Comparison of ENCODE assay signal across 14 cellular contexts in the genomic region with DNA sequence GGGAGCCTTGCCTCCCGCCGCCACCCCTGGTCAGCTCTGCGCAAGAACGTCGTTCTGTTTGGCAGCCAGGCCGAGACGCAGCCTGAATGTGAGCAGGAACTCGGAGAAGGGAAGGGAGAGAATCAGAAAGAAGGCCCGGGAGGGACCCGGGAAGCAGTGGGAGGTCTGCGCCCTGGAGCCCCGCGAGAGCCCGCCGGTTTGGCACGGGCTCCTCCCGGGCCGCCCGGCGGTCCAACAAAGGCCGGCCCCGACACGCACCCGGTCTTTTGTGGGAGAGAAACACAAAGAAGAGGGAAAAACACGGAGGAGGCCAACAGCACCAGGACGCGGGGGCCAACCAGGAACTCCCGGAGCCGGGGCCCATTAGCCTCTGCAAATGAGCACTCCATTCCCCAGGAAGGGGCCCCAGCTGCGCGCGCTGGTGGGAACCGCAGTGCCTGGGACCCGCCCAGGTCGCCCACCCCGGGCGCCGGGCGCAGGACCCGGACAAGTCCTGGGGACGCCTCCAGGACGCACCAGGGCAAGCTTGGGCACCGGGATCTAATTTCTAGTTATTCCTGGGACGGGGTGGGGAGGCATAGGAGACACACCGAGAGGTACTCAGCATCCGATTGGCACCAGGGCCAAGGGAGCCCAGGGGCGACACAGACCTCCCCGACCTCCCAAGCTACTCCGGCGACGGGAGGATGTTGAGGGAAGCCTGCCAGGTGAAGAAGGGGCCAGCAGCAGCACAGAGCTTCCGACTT. TPM values are rescaled to one million over a fixed set of nuclear protein-coding genes. Genes with fewer than 3 reads are reported as not detected.
DNase-seq lines count a peak whose midpoint lies in the region; ATAC-seq and TF ChIP-seq lines count a peak whose summit lies in the region.
"Had no signal": no experiment of that assay in that cellular context is flagged by ENCODE, and none has a peak within 500 bp of the region (broad histone marks: within the 10 kb centered on the region; RNA-seq: fewer than 3 reads in every experiment).

No MANE protein-coding gene starts in this region.

- H3K27me3 ChIP-seq in GM23338 (ENCODE audit: insufficient read depth) (peaks cover 98% of the 10 kb centered on the region), dorsolateral prefrontal cortex (peaks cover 0 to 99% (median 86%) of the 10 kb centered on the region in 45 donors), PC-9 (ENCODE audit: insufficient read depth, low read depth) (peaks cover 39% of the 10 kb centered on the region)

- no peak for TF ChIP-seq CTCF in GM23338 (conservative IDR thresholded peaks at IDR 0.05; ENCODE audit: low read depth in 2 of 2)
- peak in 1 of 56 donors; percentile 6 for TF ChIP-seq CTCF in dorsolateral prefrontal cortex (IDR thresholded peaks at IDR 0.05 in 54 of 56, conservative IDR thresholded peaks at IDR 0.05 in 2 of 56; ENCODE audit: low read depth in 1 of 56, partially characterized antibody in 56 of 56)
- no peak for TF ChIP-seq CTCF in neural crest cell (conservative IDR thresholded peaks at IDR 0.05)
- no peak for TF ChIP-seq CTCF in PC-9 (conservative IDR thresholded peaks at IDR 0.05)

- POLR2A ChIA-PET in PC-9 (lab: Charles Lee; ENCODE audit: unreplicated experiment): no interaction called here

- H3K4me2 ChIP-seq in GM23338 (peak overlapping the region; percentile 88), PC-9 (no peak overlapping the region)

- CTCF ChIA-PET in PC-9 (lab: Charles Lee): no interaction called here

- H3K36me3 Mint-ChIP-seq in GM23338 (ENCODE audit: low read depth): no peaks in the 10 kb centered on the region; the same call in 2 of the 3 replicates
- H3K36me3 Mint-ChIP-seq in neural crest cell (ENCODE audit: low read depth): peaks cover 5% of the 10 kb centered on the region

- H3K4me1 ChIP-seq in GM23338 (ENCODE audit: insufficient read depth): peaks cover 44% of the 10 kb centered on the region
- no peaks in the 10 kb centered on the region for H3K4me1 ChIP-seq in PC-9 (replicated peaks; ENCODE audit: insufficient read depth)

- H3K27ac Mint-ChIP-seq in GM23338 (no peak overlapping the region), neural crest cell (ENCODE audit: unreplicated experiment) (no peak overlapping the region)

- H3K27me3 Mint-ChIP-seq in GM23338 (ENCODE audit: insufficient read depth, low read depth, poor library complexity) (peaks cover 90% of the 10 kb centered on the region), neural crest cell (ENCODE audit: low read depth) (peaks cover 91% of the 10 kb centered on the region)

- DNase-seq in NCI-H748 (lab: John Stamatoyannopoulos, UW; ENCODE audit: unreplicated experiment) (peak; percentile 37), NCI-H748 treated with DMSO at 0.1 percent for 48 hours (lab: John Stamatoyannopoulos, UW) (no peak), GM23338 (ENCODE audit: low spot score) (peak; percentile 55), dorsolateral prefrontal cortex (no peak), neural crest cell (ENCODE audit: low read depth, low spot score) (no peak), PC-9 (no peak), NCI-H1436 treated with DMSO at 0.1 percent for 48 hours (lab: John Stamatoyannopoulos, UW) (no peak)
- DNase-seq: ACHN, activated gamma-delta T cell treated with Interleukin-2 at 50 U/mL for 16 hours, cortex of kidney, foreskin melanocyte, NCI-H2171 had no signal

- no peaks in the 10 kb centered on the region for H3K9me3 ChIP-seq in PC-9 (ENCODE audit: insufficient read depth, low read depth)

- H3K27ac ChIP-seq in GM23338 (ENCODE audit: low read depth) (no peak overlapping the region), dorsolateral prefrontal cortex (peak overlapping the region in 45 of 59 donors; percentile 3 to 93 (median 57)), PC-9 (no peak overlapping the region)

- no TSS peak for BruUV-seq in PC-9 (replicated peaks; lab: Mats Ljungman, UMichigan)

- H3K36me3 ChIP-seq in GM23338 (ENCODE audit: insufficient read depth): no peaks in the 10 kb centered on the region
- H3K36me3 ChIP-seq in PC-9 (ENCODE audit: low read depth): no peaks in the 10 kb centered on the region

- H3K9me3 Mint-ChIP-seq in GM23338 (no peaks in the 10 kb centered on the region; the same call in 2 of the 3 replicates), neural crest cell (no peaks in the 10 kb centered on the region)

- intact Hi-C loops in dorsolateral prefrontal cortex (cut with DNase I) (loop anchor here (5.0 to 10.0 kb wide), 5 partner anchors 78 to 191 kb away; no protein-coding TSS in a partner anchor), PC-9 (cut with micrococcal nuclease; ENCODE audit: unreplicated experiment) (no loop called here)

- H3K4me3 Mint-ChIP-seq in GM23338 (peak overlapping the region; percentile 72), neural crest cell (peak overlapping the region; percentile 76)

- H3K9me2 ChIP-seq in GM23338 (ENCODE audit: insufficient read depth): no peaks in the 10 kb centered on the region
- no peaks in the 10 kb centered on the region for H3K9me2 ChIP-seq in PC-9 (ENCODE audit: insufficient read depth)

- H3F3A ChIP-seq in GM23338 (replicated peaks; ENCODE audit: low read depth) (0 out of 2 replicates have a peak, but pooled peaks cover 5% of the 10 kb centered on the region), PC-9 (ENCODE audit: insufficient read depth, low read depth) (no peaks in the 10 kb centered on the region)

- ATAC-seq in GM23338 (peak; percentile 1; the same call in 2 of the 3 replicates), HG03439 (IDR thresholded peaks at IDR 0.05; ENCODE audit: unreplicated experiment) (no peak)

- H2AFZ ChIP-seq in GM23338 (peak overlapping the region; percentile 93), PC-9 (no peak overlapping the region)

- peaks cover 30% of the 10 kb centered on the region for H3K4me1 Mint-ChIP-seq in GM23338
- peaks cover 50% of the 10 kb centered on the region for H3K4me1 Mint-ChIP-seq in neural crest cell

- peak overlapping the region; percentile 60 for H3K4me3 ChIP-seq in GM23338
- peak overlapping the region; percentile 14 to 82 (median 58) for H3K4me3 ChIP-seq in dorsolateral prefrontal cortex
- no peak overlapping the region for H3K4me3 ChIP-seq in PC-9

- H3K79me2 ChIP-seq in GM23338 (replicated peaks; ENCODE audit: insufficient read depth): no peaks in the 10 kb centered on the region
- no peaks in the 10 kb centered on the region for H3K79me2 ChIP-seq in PC-9 (ENCODE audit: low read depth)

- H4K20me1 ChIP-seq in GM23338 (replicated peaks; ENCODE audit: insufficient read depth): peaks cover 13% of the 10 kb centered on the region
- no peaks in the 10 kb centered on the region for H4K20me1 ChIP-seq in PC-9 (ENCODE audit: insufficient read depth)

TF ChIP-seq in GM23338, 12 proteins besides CTCF, POLR2A, EP300 and RAD21:
- TF ChIP-seq, protein P1, sequence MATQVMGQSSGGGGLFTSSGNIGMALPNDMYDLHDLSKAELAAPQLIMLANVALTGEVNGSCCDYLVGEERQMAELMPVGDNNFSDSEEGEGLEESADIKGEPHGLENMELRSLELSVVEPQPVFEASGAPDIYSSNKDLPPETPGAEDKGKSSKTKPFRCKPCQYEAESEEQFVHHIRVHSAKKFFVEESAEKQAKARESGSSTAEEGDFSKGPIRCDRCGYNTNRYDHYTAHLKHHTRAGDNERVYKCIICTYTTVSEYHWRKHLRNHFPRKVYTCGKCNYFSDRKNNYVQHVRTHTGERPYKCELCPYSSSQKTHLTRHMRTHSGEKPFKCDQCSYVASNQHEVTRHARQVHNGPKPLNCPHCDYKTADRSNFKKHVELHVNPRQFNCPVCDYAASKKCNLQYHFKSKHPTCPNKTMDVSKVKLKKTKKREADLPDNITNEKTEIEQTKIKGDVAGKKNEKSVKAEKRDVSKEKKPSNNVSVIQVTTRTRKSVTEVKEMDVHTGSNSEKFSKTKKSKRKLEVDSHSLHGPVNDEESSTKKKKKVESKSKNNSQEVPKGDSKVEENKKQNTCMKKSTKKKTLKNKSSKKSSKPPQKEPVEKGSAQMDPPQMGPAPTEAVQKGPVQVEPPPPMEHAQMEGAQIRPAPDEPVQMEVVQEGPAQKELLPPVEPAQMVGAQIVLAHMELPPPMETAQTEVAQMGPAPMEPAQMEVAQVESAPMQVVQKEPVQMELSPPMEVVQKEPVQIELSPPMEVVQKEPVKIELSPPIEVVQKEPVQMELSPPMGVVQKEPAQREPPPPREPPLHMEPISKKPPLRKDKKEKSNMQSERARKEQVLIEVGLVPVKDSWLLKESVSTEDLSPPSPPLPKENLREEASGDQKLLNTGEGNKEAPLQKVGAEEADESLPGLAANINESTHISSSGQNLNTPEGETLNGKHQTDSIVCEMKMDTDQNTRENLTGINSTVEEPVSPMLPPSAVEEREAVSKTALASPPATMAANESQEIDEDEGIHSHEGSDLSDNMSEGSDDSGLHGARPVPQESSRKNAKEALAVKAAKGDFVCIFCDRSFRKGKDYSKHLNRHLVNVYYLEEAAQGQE (IDR thresholded peaks at IDR 0.05; ENCODE audit: unreplicated experiment): no peak
- TF ChIP-seq EZH2 (IDR thresholded peaks at IDR 0.05; ENCODE audit: low read depth, unreplicated experiment): peak; percentile 97
TF ChIP-seq in GM23338: peak in this region for 1.

RNA-seq across cellular contexts. Expression of gene OLIG2, which starts 2.7 kb away (rescaled TPM):
- total RNA-seq in GM23338 (2014; rRNA removed; shearing (Covaris generic)): 0.04 and 1.4 TPM in 2 replicates
- 0.09 and 0.15 TPM in 2 replicates for polyA plus RNA-seq in GM23338 (2016; fragmentation: Nextera tagmentation; extraction: Ambion mirVana)
- 100 to 1,000 TPM in 2 of 120 experiments, 10 to 100 TPM in 118; 13.9 to 165 (median 45.4) TPM for total RNA-seq in dorsolateral prefrontal cortex
- 5.4 TPM in 2 replicates for total RNA-seq in neural crest cell
- not detected in 2 replicates for total RNA-seq in PC-9 (2021)
- total RNA-seq: liver had no signal
- polyA plus RNA-seq: liver had no signal

RNA-seq across cellular contexts. Expression of gene OLIG1, which starts 46.9 kb away (rescaled TPM):
- 0.14 and 0.19 TPM in 2 replicates for total RNA-seq in GM23338 (2014; rRNA removed; shearing (Covaris generic))
- polyA plus RNA-seq in GM23338 (2016; fragmentation: Nextera tagmentation; extraction: Ambion mirVana): 0.81 and 2.0 TPM in 2 replicates
- total RNA-seq in dorsolateral prefrontal cortex (100 to 1,000 TPM in 77 of 120 experiments, 10 to 100 TPM in 43; 30.7 to 365 (median 119) TPM), neural crest cell (5.4 and 8.4 TPM in 2 replicates), PC-9 (2021) (not detected in 2 replicates)
- polyA plus RNA-seq: liver had no signal

Comparison
In these comparisons a context has a peak if more than half of its experiments do, and no peak if none do; other contexts are left out.
1. DNase-seq: peak in NCI-H748 (single experiment) and GM23338 (single experiment); none in NCI-H748 treated with DMSO at 0.1 percent for 48 hours (single experiment), dorsolateral prefrontal cortex (0 of 10), neural crest cell (single experiment), PC-9 (0 of 2) and NCI-H1436 treated with DMSO at 0.1 percent for 48 hours (single experiment).
2. H3K27ac ChIP-seq: peak in dorsolateral prefrontal cortex (45 of 59); none in GM23338 (single experiment) and PC-9 (single experiment).